ENCODE assay signal across 8 cellular contexts in genomic region chr4:71941001-71941400, GRCh38.
A peak's percentile ranks its signal among the peaks of the same experiment; 100 is the strongest.
DNase-seq lines count a peak whose midpoint lies in the region; ATAC-seq lines count a peak whose summit lies in the region.

No MANE protein-coding gene starts in this region.

- H3K79me2 ChIP-seq in GM23248 (ENCODE audit: insufficient read depth) = no peaks in the 10 kb centered on the region

- H3K4me1 ChIP-seq in GM23248 (ENCODE audit: insufficient read depth) = no peaks in the 10 kb centered on the region

- H3K9ac ChIP-seq in GM23248 = no peak overlapping the region

- no peak overlapping the region for H3K4me2 ChIP-seq in GM23248 (ENCODE audit: unreplicated experiment)

- no peak overlapping the region for H3K4me3 ChIP-seq in GM23248

- 19 to 33% methylated on average over 1 of the region's 1 CpG for WGBS in GM23248 (ENCODE audit: low coverage in 1 of 2, low lambda C conversion rate in 2 of 2, missing lambda C conversion rate in 2 of 2), 2 experiments

- H3K9me2 ChIP-seq in GM23248 (ENCODE audit: insufficient read depth) = no peaks in the 10 kb centered on the region

- no peaks in the 10 kb centered on the region for H3K27me3 ChIP-seq in GM23248 (replicated peaks; ENCODE audit: insufficient read depth)

- H4K20me1 ChIP-seq in GM23248 (ENCODE audit: insufficient read depth) = no peaks in the 10 kb centered on the region

- H3K9me3 ChIP-seq in GM23248 (ENCODE audit: low read depth) = no peaks in the 10 kb centered on the region

- in situ Hi-C loops in GM23248 (cut with MboI) = no loop called here

- no peak for ATAC-seq in GM18873 (IDR thresholded peaks at IDR 0.05; ENCODE audit: low FRiP score, unreplicated experiment)
- no peak for ATAC-seq in HG03097 (IDR thresholded peaks at IDR 0.05; ENCODE audit: low FRiP score, unreplicated experiment)

- no peak overlapping the region for H2AFZ ChIP-seq in GM23248

- H3F3A ChIP-seq in GM23248 (ENCODE audit: insufficient read depth) = no peaks in the 10 kb centered on the region

- H3K27ac ChIP-seq in GM23248 = no peak overlapping the region

- H3K36me3 ChIP-seq in GM23248 (ENCODE audit: low read depth) = no peaks in the 10 kb centered on the region

- DNase-seq in DMS53 (lab: John Stamatoyannopoulos, UW) = peak; percentile 61
- DNase-seq in GM23248 = peak; percentile 51
- DNase-seq in SW480 (ENCODE audit: low spot score) = peak; percentile 5
- peak; percentile 31 for DNase-seq in kidney tubule cell (ENCODE audit: low spot score)
- no peak for DNase-seq in inferior parietal cortex (ENCODE audit: extremely low spot score)
- DNase-seq in stimulated activated CD4-positive, alpha-beta T cell treated with anti-CD3 and anti-CD28 coated beads, Interleukin-4, amount 100 ng/mL, for 24 hours = no peak

Comparison
In these comparisons a context has a peak if more than half of its experiments do, and no peak if none do; other contexts are left out.
1. DNase-seq: peak in DMS53 (single experiment), GM23248 (single experiment), SW480 (single experiment) and kidney tubule cell (single experiment); none in inferior parietal cortex (single experiment) and stimulated activated CD4-positive, alpha-beta T cell treated with anti-CD3 and anti-CD28 coated beads, Interleukin-4, amount 100 ng/mL, for 24 hours (single experiment).